11 cellular contexts compared by ENCODE assay signal in genomic region chr1:206907304-206907991, GRCh38. TPM values are rescaled to one million over a fixed set of nuclear protein-coding genes. Genes with fewer than 3 reads are reported as not detected.
DNase-seq lines count a peak whose midpoint lies in the region; ATAC-seq and TF ChIP-seq lines count a peak whose summit lies in the region.
"Had no signal": no experiment of that assay in that cellular context is flagged by ENCODE, and none has a peak within 500 bp of the region (broad histone marks: within the 10 kb centered on the region; RNA-seq: fewer than 3 reads in every experiment).

No MANE protein-coding gene starts in this region.

- H3K9me3 Mint-ChIP-seq in natural killer cell (no peaks in the 10 kb centered on the region), glutamatergic neuron (ENCODE audit: unreplicated experiment) (peaks cover 3% of the 10 kb centered on the region)
- no peaks in the 10 kb centered on the region for H3K9me3 Mint-ChIP-seq in natural killer cell treated with Interleukin-12 subunit alpha and Interleukin-12 subunit beta and Interleukin-15 and Interleukin-18, amount 100 ng/mL, for 72 hours

- no peaks in the 10 kb centered on the region for H3K27me3 ChIP-seq in RWPE2 (ENCODE audit: insufficient read depth, poor library complexity, severe bottlenecking)

- H3K27me3 Mint-ChIP-seq in natural killer cell (ENCODE audit: low read depth in 2 of 2) (no peaks in the 10 kb centered on the region), glutamatergic neuron (ENCODE audit: unreplicated experiment) (peaks cover 8% of the 10 kb centered on the region)
- H3K27me3 Mint-ChIP-seq in natural killer cell treated with Interleukin-12 subunit alpha and Interleukin-12 subunit beta and Interleukin-15 and Interleukin-18, amount 100 ng/mL, for 72 hours = no peaks in the 10 kb centered on the region

- intact Hi-C loops in natural killer cell (cut with micrococcal nuclease) = no loop called here

- H3K4me1 Mint-ChIP-seq in natural killer cell (peaks cover 61 to 65% of the 10 kb centered on the region in 2 donors), glutamatergic neuron (ENCODE audit: low read depth, unreplicated experiment) (no peaks in the 10 kb centered on the region)
- peaks cover 43 to 44% of the 10 kb centered on the region in 2 donors for H3K4me1 Mint-ChIP-seq in natural killer cell treated with Interleukin-12 subunit alpha and Interleukin-12 subunit beta and Interleukin-15 and Interleukin-18, amount 100 ng/mL, for 72 hours (ENCODE audit: low read depth in 2 of 2)

- H3K36me3 ChIP-seq in RWPE2 (ENCODE audit: low read depth) = no peaks in the 10 kb centered on the region

- H3K4me3 Mint-ChIP-seq in natural killer cell = peak overlapping the region; percentile 62
- no peak overlapping the region for H3K4me3 Mint-ChIP-seq in natural killer cell treated with Interleukin-12 subunit alpha and Interleukin-12 subunit beta and Interleukin-15 and Interleukin-18, amount 100 ng/mL, for 72 hours
- no peak overlapping the region for H3K4me3 Mint-ChIP-seq in glutamatergic neuron (ENCODE audit: unreplicated experiment)

- DNase-seq in natural killer cell (no peak), RWPE2 (ENCODE audit: low spot score) (no peak), glutamatergic neuron (peak; percentile 68), glomerular visceral epithelial cell (ENCODE audit: extremely low spot score) (no peak)
- DNase-seq in natural killer cell treated with Interleukin-12 subunit alpha and Interleukin-12 subunit beta and Interleukin-15 and Interleukin-18, amount 100 ng/mL, for 72 hours (ENCODE audit: low spot score) = no peak
- no peak for DNase-seq in stimulated activated naive CD8-positive, alpha-beta T cell treated with anti-CD3 and anti-CD28 coated beads, Interleukin-15, Interleukin-2, amounts not matched to agents 100 U/mL and 50 U/mL, for 24 hours
- DNase-seq: stimulated activated CD4-positive, alpha-beta T cell treated with anti-CD3 and anti-CD28 coated beads, Interleukin-2, amount 100 ng/mL, for 48 hours had no signal

- peak overlapping the region; percentile 61 to 74 for H3K27ac Mint-ChIP-seq in natural killer cell
- H3K27ac Mint-ChIP-seq in natural killer cell treated with Interleukin-12 subunit alpha and Interleukin-12 subunit beta and Interleukin-15 and Interleukin-18, amount 100 ng/mL, for 72 hours = peak overlapping the region in 1 of 2 donors; percentile 39
- H3K27ac Mint-ChIP-seq in glutamatergic neuron (ENCODE audit: unreplicated experiment) = no peak overlapping the region

- H3K4me3 ChIP-seq in RWPE2 (ENCODE audit: severe bottlenecking) = no peak overlapping the region
- H3K4me3 ChIP-seq: lung had no signal

- no peaks in the 10 kb centered on the region for H3K9me3 ChIP-seq in RWPE2 (ENCODE audit: severe bottlenecking)

- no peak for ATAC-seq in natural killer cell
- no peak for ATAC-seq in natural killer cell treated with Interleukin-12 subunit alpha and Interleukin-12 subunit beta and Interleukin-15 and Interleukin-18, amount 100 ng/mL, for 72 hours
- no peak for ATAC-seq in RWPE2 (ENCODE audit: low read depth)
- ATAC-seq in stimulated activated naive CD8-positive, alpha-beta T cell treated with anti-CD3 and anti-CD28 coated beads, Interleukin-15, Interleukin-2, amounts not matched to agents 100 U/mL and 50 U/mL, for 24 hours = no peak
- ATAC-seq in GM18502 (IDR thresholded peaks at IDR 0.05; ENCODE audit: poor library complexity, unreplicated experiment) = no peak
- ATAC-seq in HG03097 (IDR thresholded peaks at IDR 0.05; ENCODE audit: low FRiP score, unreplicated experiment) = no peak

- peak overlapping the region; percentile 74 for H3K27ac ChIP-seq in RWPE2 (ENCODE audit: poor library complexity, severe bottlenecking)

- H3K36me3 Mint-ChIP-seq in natural killer cell (peaks cover 30% of the 10 kb centered on the region), glutamatergic neuron (ENCODE audit: unreplicated experiment) (no peaks in the 10 kb centered on the region)
- no peaks in the 10 kb centered on the region for H3K36me3 Mint-ChIP-seq in natural killer cell treated with Interleukin-12 subunit alpha and Interleukin-12 subunit beta and Interleukin-15 and Interleukin-18, amount 100 ng/mL, for 72 hours

- TF ChIP-seq CTCF in natural killer cell (IDR thresholded peaks at IDR 0.05) (no peak), RWPE2 (IDR thresholded peaks at IDR 0.05; ENCODE audit: poor library complexity, severe bottlenecking) (no peak), glutamatergic neuron (IDR thresholded peaks at IDR 0.05; ENCODE audit: partially characterized antibody, unreplicated experiment) (peak; percentile 57)

- H3K4me1 ChIP-seq in RWPE2 (ENCODE audit: insufficient read depth, poor library complexity, severe bottlenecking) = peaks cover 20% of the 10 kb centered on the region

RNA-seq across cellular contexts. Expression of gene IL24, which starts 10.2 kb away (rescaled TPM):
- not detected for total RNA-seq in natural killer cell
- not detected for total RNA-seq in natural killer cell treated with Interleukin-12 subunit alpha and Interleukin-12 subunit beta and Interleukin-15 and Interleukin-18, amount 100 ng/mL, for 72 hours
- not detected for total RNA-seq in glutamatergic neuron (ENCODE audit: unreplicated experiment)
- total RNA-seq: lung, urinary bladder had no signal

RNA-seq across cellular contexts. Expression of gene FCMR, which starts 14.3 kb away (rescaled TPM):
- total RNA-seq in natural killer cell = 100 to 1,000 TPM; 157 to 178 (median 177) TPM
- total RNA-seq in natural killer cell treated with Interleukin-12 subunit alpha and Interleukin-12 subunit beta and Interleukin-15 and Interleukin-18, amount 100 ng/mL, for 72 hours = 1 to 10 TPM; 4.1 to 6.8 TPM
- not detected for total RNA-seq in glutamatergic neuron (ENCODE audit: unreplicated experiment)

RNA-seq across cellular contexts. Expression of gene PIGR, which starts 38.8 kb away (rescaled TPM):
- under 1 TPM in 1 of 3 donors, not detected in 2; 0.38 TPM for total RNA-seq in natural killer cell
- under 1 TPM in 1 of 2 donors, not detected in 1; 0.08 TPM for total RNA-seq in natural killer cell treated with Interleukin-12 subunit alpha and Interleukin-12 subunit beta and Interleukin-15 and Interleukin-18, amount 100 ng/mL, for 72 hours
- not detected for total RNA-seq in glutamatergic neuron (ENCODE audit: unreplicated experiment)

RNA-seq across cellular contexts. Expression of gene IL20, which starts 42.0 kb away (rescaled TPM):
- not detected for total RNA-seq in natural killer cell
- not detected for total RNA-seq in natural killer cell treated with Interleukin-12 subunit alpha and Interleukin-12 subunit beta and Interleukin-15 and Interleukin-18, amount 100 ng/mL, for 72 hours
- total RNA-seq in glutamatergic neuron (ENCODE audit: unreplicated experiment) = not detected
- total RNA-seq: lung, urinary bladder had no signal

Comparison
In these comparisons a context has a peak if more than half of its experiments do, and no peak if none do; other contexts are left out.
1. RNA of gene FCMR, which starts 14.3 kb away (total RNA-seq): 157 to 178 TPM in natural killer cell; 4.1 to 6.8 TPM in natural killer cell treated with Interleukin-12 subunit alpha and Interleukin-12 subunit beta and Interleukin-15 and Interleukin-18, amount 100 ng/mL, for 72 hours and not detected in glutamatergic neuron (single experiment); every median in the first group is over 10 times any median in the second.